In the genomic region with DNA sequence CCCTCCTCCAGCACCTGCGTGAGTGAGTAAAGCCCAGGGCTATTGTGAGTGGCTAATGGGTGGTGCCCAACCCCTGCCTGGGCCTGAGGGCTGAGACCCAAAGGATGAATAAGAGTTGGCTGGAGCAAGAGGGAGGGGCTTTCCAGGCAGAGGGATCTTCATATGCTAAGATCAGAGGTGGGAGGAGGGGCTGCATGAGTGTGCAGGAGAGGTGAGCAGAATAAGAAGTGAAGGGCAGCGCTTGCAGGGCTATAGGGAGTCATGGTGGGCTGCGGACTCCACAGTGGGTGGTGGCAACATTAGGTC, we compare ENCODE assay signal across 1 cellular context.
TF ChIP-seq lines count a peak whose summit lies in the region.

No MANE protein-coding gene starts in this region.

TF ChIP-seq in H1, 55 proteins besides CTCF, POLR2A, EP300 and RAD21:
- TF ChIP-seq CTBP2 (IDR thresholded peaks at IDR 0.05; ENCODE audit: borderline replicate concordance, insufficient read depth, insufficient read length, low read length) (no peak), FOSL1 (IDR thresholded peaks at IDR 0.05; ENCODE audit: insufficient read depth, low read depth, low read length) (no peak), ASH2L (IDR thresholded peaks at IDR 0.05; ENCODE audit: low read length) (no peak), BCL11A (IDR thresholded peaks at IDR 0.05; ENCODE audit: low read depth in 2 of 2, low read length in 2 of 2) (no peak), TAF1 (IDR thresholded peaks at IDR 0.05; ENCODE audit: low read depth, low read length) (no peak), BACH1 (IDR thresholded peaks at IDR 0.05; ENCODE audit: low read length) (no peak), RBBP5 (IDR thresholded peaks at IDR 0.05; ENCODE audit: borderline replicate concordance, low read depth, low read length) (no peak), BRCA1 (IDR thresholded peaks at IDR 0.05; ENCODE audit: low read depth, low read length) (no peak), SP4 (IDR thresholded peaks at IDR 0.05; ENCODE audit: low read length) (no peak), SIRT6 (IDR thresholded peaks at IDR 0.05; ENCODE audit: low read length) (no peak), KDM1A (IDR thresholded peaks at IDR 0.05; ENCODE audit: borderline replicate concordance, low read length) (no peak)
